ENCODE assay signal across 7 cellular contexts in the genomic region with DNA sequence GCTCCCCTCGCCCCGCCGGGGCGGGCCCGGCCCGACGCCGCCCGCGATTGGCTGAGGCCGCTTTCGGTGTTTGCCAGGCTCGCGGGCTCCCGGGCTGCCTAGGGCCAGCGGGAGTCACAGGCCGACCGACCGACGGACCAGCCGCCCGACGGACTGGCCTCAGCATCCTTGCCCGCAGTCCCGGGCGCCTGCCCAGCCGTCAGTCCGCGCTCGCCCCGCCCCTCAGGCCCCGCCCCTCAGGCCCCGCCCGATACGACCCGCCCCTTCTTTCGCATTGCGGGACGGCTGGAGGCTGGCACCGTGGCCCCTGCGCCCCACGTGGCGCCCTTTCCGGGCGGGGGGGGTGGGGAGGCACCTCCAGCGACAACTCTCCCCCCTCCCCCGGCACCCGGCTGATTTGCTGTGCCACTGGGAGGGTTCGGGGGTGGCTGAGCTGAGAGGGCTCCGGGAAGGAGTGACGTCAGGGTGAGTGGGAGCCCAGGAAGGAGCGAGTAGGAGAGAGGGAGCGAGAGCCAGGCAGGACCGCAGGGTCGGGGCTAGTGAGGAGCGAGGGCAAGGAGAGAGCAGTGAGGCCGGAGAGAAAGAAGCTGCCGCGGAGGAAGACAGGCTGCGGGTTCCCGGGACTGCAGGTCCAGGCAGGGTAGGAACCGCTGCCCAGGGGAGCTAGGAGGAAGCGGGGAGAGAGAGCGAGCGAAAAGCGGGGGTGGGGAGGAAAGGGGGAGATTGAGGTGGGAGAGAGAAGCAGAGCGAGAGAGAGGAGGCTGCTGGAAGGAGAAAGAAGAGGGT. TPM values are rescaled to one million over a fixed set of nuclear protein-coding genes. Genes with fewer than 3 reads are reported as not detected.
DNase-seq lines count a peak whose midpoint lies in the region; ATAC-seq and TF ChIP-seq lines count a peak whose summit lies in the region.

A gene with protein sequence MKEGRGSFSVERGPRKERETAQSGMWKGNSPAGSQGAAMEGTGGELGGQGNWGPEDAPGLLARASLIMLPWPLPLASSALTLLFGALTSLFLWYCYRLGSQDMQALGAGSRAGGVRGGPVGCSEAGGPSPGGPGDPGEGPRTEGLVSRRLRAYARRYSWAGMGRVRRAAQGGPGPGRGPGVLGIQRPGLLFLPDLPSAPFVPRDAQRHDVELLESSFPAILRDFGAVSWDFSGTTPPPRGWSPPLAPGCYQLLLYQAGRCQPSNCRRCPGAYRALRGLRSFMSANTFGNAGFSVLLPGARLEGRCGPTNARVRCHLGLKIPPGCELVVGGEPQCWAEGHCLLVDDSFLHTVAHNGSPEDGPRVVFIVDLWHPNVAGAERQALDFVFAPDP (plus strand): TSS at position 387 of the 786 bp plus-strand sequence. CDS start 484 bp downstream, outside the sequence.

- peaks cover 18 to 34% (median 20%) of the 10 kb centered on the region in 5 donors for H3K27me3 Mint-ChIP-seq in naive thymus-derived CD8-positive, alpha-beta T cell

- TF ChIP-seq CTCF in GM13977 (IDR thresholded peaks at IDR 0.05; ENCODE audit: extremely low read depth, insufficient read depth, missing control alignments), result no peak

- H3K4me1 Mint-ChIP-seq in naive thymus-derived CD8-positive, alpha-beta T cell, result peaks cover 8 to 30% (median 11%) of the 10 kb centered on the region in 4 donors

- in situ Hi-C loops in GM13977 (cut with MboI; ENCODE audit: low pct_unique_long_range_greater_than_20kb, low sequenced_read_pairs, unreplicated experiment), result no loop called here

- POLR2A ChIA-PET in naive thymus-derived CD8-positive, alpha-beta T cell (lab: Charles Lee), result interaction anchor here (0.6 to 3.5 kb wide), 8 partner anchors 9 to 96 kb away, joined by 3 to 17 read pairs (median 4); a partner anchor contains a TSS

- peak within 1 kb of the TSS; percentile 63 to 86 (median 74) for H3K4me3 Mint-ChIP-seq in naive thymus-derived CD8-positive, alpha-beta T cell

- H3K36me3 Mint-ChIP-seq in naive thymus-derived CD8-positive, alpha-beta T cell, result peaks cover 0 to 6% (median 0%) of the 10 kb centered on the region in 3 donors

- ATAC-seq in naive thymus-derived CD8-positive, alpha-beta T cell, result peak; percentile 90 to 91
- ATAC-seq in stimulated activated naive CD8-positive, alpha-beta T cell treated with anti-CD3 and anti-CD28 coated beads, Interleukin-15, Interleukin-2, amounts not matched to agents 100 U/mL and 50 U/mL, for 24 hours, result peak; percentile 87

- DNase-seq in GM13977 (ENCODE audit: low spot score) (peak; percentile 93), HS-27A (ENCODE audit: low read depth) (peak; percentile 74), OCI-M1 (lab: John Stamatoyannopoulos, UW) (peak; percentile 90), fibroblast of peridontal ligament (ENCODE audit: extremely low read depth) (peak; percentile 80)
- peak; percentile 59 for DNase-seq in activated T-helper 9 cell treated with anti-CD3 and anti-CD28 coated beads, Interleukin-2, amount 50 U/mL, for 16 hours (ENCODE audit: low read depth)
- DNase-seq in naive thymus-derived CD8-positive, alpha-beta T cell, result peak in 9 of 10 donors; percentile 27 to 90 (median 79)
- peak; percentile 71 for DNase-seq in stimulated activated naive CD8-positive, alpha-beta T cell treated with anti-CD3 and anti-CD28 coated beads, Interleukin-15, Interleukin-2, amounts not matched to agents 100 U/mL and 50 U/mL, for 24 hours

- H3K9me3 Mint-ChIP-seq in naive thymus-derived CD8-positive, alpha-beta T cell, result peaks cover 0 to 1% (median 0%) of the 10 kb centered on the region in 9 donors

- no peak within 1 kb of the TSS for H3K27ac Mint-ChIP-seq in naive thymus-derived CD8-positive, alpha-beta T cell

RNA-seq across cellular contexts. Expression of the gene that starts here (rescaled TPM):
- total RNA-seq in naive thymus-derived CD8-positive, alpha-beta T cell, result not detected
- not detected for polyA plus RNA-seq in naive thymus-derived CD8-positive, alpha-beta T cell

Comparison
In these comparisons a context has a peak if more than half of its experiments do, and no peak if none do; other contexts are left out.
1. Peak in every context shown above with its lines: DNase-seq and ATAC-seq.
2. Peak in DNase-seq and ATAC-seq in naive thymus-derived CD8-positive, alpha-beta T cell; RNA of the gene not detected or under 1 TPM.